Comparison of ENCODE assay signal across 23 cellular contexts in the genomic region with DNA sequence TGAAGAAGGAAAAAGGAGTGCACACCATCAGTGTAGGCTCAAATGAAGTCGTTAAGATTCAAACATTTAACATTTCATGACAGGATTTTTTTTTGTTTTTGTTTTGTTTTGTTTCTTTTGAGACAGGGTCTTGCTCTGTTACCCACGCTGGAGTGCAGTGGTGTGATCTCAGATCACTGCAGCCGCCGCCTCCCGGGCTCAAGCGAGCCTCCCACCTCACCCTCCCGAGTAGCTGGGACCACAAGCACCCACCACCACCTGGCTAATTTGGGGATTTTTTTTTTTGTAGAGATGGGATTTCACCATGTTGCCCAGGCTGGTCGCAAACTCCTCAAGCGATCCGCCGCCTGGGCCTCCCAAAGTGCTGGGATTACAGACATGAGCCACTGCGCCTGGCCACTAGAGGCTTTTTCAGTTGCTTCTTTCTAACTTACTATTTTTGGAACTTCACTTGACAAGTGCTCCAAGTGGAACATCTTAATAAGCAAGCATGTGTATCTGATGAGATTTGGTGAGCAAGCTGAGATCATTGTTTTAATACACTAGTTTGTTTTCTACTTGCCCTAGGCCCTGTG.
DNase-seq lines count a peak whose midpoint lies in the region; ATAC-seq, FAIRE-seq and TF ChIP-seq lines count a peak whose summit lies in the region.
"Had no signal": no experiment of that assay in that cellular context is flagged by ENCODE, and none has a peak within 500 bp of the region (broad histone marks: within the 10 kb centered on the region; RNA-seq: fewer than 3 reads in every experiment).

No MANE protein-coding gene starts in this region.

- H3K36me3 Mint-ChIP-seq in GM23338 (ENCODE audit: low read depth) (no peaks in the 10 kb centered on the region), astrocyte (ENCODE audit: low read depth, unreplicated experiment) (no peaks in the 10 kb centered on the region), neural progenitor cell (no peaks in the 10 kb centered on the region)
- no peaks in the 10 kb centered on the region for H3K36me3 Mint-ChIP-seq in activated T-cell treated with anti-CD3 and anti-CD28 coated beads, Interleukin-2, amount 50 U/mL, for 72 hours (ENCODE audit: insufficient read depth in 2 of 2)
- H3K36me3 Mint-ChIP-seq: CD14-positive monocyte; CD4-positive, alpha-beta memory T cell had no signal

- H3K4me1 Mint-ChIP-seq in GM23338, result no peaks in the 10 kb centered on the region
- no peaks in the 10 kb centered on the region for H3K4me1 Mint-ChIP-seq in astrocyte (ENCODE audit: low read depth, unreplicated experiment)
- H3K4me1 Mint-ChIP-seq in neural progenitor cell, result no peaks in the 10 kb centered on the region
- no peaks in the 10 kb centered on the region for H3K4me1 Mint-ChIP-seq in activated T-cell treated with anti-CD3 and anti-CD28 coated beads, Interleukin-2, amount 50 U/mL, for 72 hours (ENCODE audit: low read depth)
- H3K4me1 Mint-ChIP-seq: CD14-positive monocyte; CD4-positive, alpha-beta memory T cell had no signal

- peak; percentile 32 for DNase-seq in GM23338 (ENCODE audit: low spot score)
- DNase-seq in astrocyte (ENCODE audit: low read depth), result no peak
- DNase-seq in neural progenitor cell (ENCODE audit: low spot score), result no peak
- DNase-seq in SIG-M5 treated with dmso at 0.1 percent for 504 hours (lab: John Stamatoyannopoulos, UW; ENCODE audit: unreplicated experiment), result no peak
- no peak for DNase-seq in NCI-H748 (lab: John Stamatoyannopoulos, UW; ENCODE audit: unreplicated experiment)
- no peak for DNase-seq in activated T-cell treated with anti-CD3 and anti-CD28 coated beads, Interleukin-2, amount 50 U/mL, for 72 hours
- DNase-seq: AML-193; CD4-positive, alpha-beta memory T cell; DMS153; DMS79; GF-D8; GM23248; HFFc6; IMR-90 had no signal

- no peak overlapping the region for H2AFZ ChIP-seq in GM23338
- no peak overlapping the region for H2AFZ ChIP-seq in astrocyte (ENCODE audit: low read depth, low read length)
- no peak overlapping the region for H2AFZ ChIP-seq in neural progenitor cell (replicated peaks)
- H2AFZ ChIP-seq: GM23248 had no signal

- H3K27me3 Mint-ChIP-seq in GM23338 (ENCODE audit: insufficient read depth, low read depth, poor library complexity) (no peaks in the 10 kb centered on the region), astrocyte (ENCODE audit: low read depth, unreplicated experiment) (no peaks in the 10 kb centered on the region), neural progenitor cell (ENCODE audit: insufficient read depth, low read depth) (no peaks in the 10 kb centered on the region)
- peaks cover 9% of the 10 kb centered on the region for H3K27me3 Mint-ChIP-seq in activated T-cell treated with anti-CD3 and anti-CD28 coated beads, Interleukin-2, amount 50 U/mL, for 72 hours (ENCODE audit: low read depth)
- H3K27me3 Mint-ChIP-seq: CD4-positive, alpha-beta memory T cell had no signal

- peak; percentile 41; the same call in 1 of the 3 replicates for ATAC-seq in GM23338
- ATAC-seq in GM21529 (IDR thresholded peaks at IDR 0.05; ENCODE audit: unreplicated experiment), result no peak
- ATAC-seq in activated T-cell treated with anti-CD3 and anti-CD28 coated beads, Interleukin-2, amount 50 U/mL, for 72 hours (replicated peaks in 1 of 2), result no peak
- ATAC-seq: GM12878, HCT116, K562 had no signal

- H3K9me3 ChIP-seq in astrocyte (ENCODE audit: insufficient read depth, low read depth, low read length) (no peaks in the 10 kb centered on the region), neural progenitor cell (ENCODE audit: low read depth) (peaks cover 4% of the 10 kb centered on the region)
- H3K9me3 ChIP-seq: BLaER1 had no signal

- H3K36me3 ChIP-seq in GM23338 (ENCODE audit: insufficient read depth) (no peaks in the 10 kb centered on the region), astrocyte (ENCODE audit: insufficient read depth, low read length) (no peaks in the 10 kb centered on the region), neural progenitor cell (no peaks in the 10 kb centered on the region)
- H3K36me3 ChIP-seq: BLaER1 had no signal

- H3K27ac Mint-ChIP-seq in GM23338 (no peak overlapping the region), astrocyte (ENCODE audit: unreplicated experiment) (no peak overlapping the region), neural progenitor cell (peak overlapping the region; percentile 13)
- no peak overlapping the region for H3K27ac Mint-ChIP-seq in activated T-cell treated with anti-CD3 and anti-CD28 coated beads, Interleukin-2, amount 50 U/mL, for 72 hours
- H3K27ac Mint-ChIP-seq: CD14-positive monocyte; CD4-positive, alpha-beta memory T cell; HFFc6 had no signal

- H3K79me2 ChIP-seq in GM23338 (replicated peaks; ENCODE audit: insufficient read depth) (no peaks in the 10 kb centered on the region), astrocyte (ENCODE audit: insufficient read depth, low read length) (no peaks in the 10 kb centered on the region), neural progenitor cell (ENCODE audit: low read depth) (no peaks in the 10 kb centered on the region)

- H3K4me3 Mint-ChIP-seq in GM23338, result no peak overlapping the region
- no peak overlapping the region for H3K4me3 Mint-ChIP-seq in astrocyte (ENCODE audit: unreplicated experiment)
- no peak overlapping the region for H3K4me3 Mint-ChIP-seq in neural progenitor cell
- no peak overlapping the region for H3K4me3 Mint-ChIP-seq in activated T-cell treated with anti-CD3 and anti-CD28 coated beads, Interleukin-2, amount 50 U/mL, for 72 hours
- H3K4me3 Mint-ChIP-seq: CD14-positive monocyte; CD4-positive, alpha-beta memory T cell; HFFc6 had no signal

- no peaks in the 10 kb centered on the region for H4K20me1 ChIP-seq in GM23338 (replicated peaks; ENCODE audit: insufficient read depth)
- no peaks in the 10 kb centered on the region for H4K20me1 ChIP-seq in astrocyte (ENCODE audit: insufficient read depth, low read length)
- no peaks in the 10 kb centered on the region for H4K20me1 ChIP-seq in neural progenitor cell (ENCODE audit: low read depth)
- H4K20me1 ChIP-seq: BLaER1 had no signal

- H3K4me3 ChIP-seq in GM23338, result no peak overlapping the region
- H3K4me3 ChIP-seq in astrocyte (ENCODE audit: insufficient read depth, low read depth, low read length), result no peak overlapping the region
- H3K4me3 ChIP-seq in neural progenitor cell, result no peak overlapping the region
- H3K4me3 ChIP-seq: BLaER1, GM12878, GM23248, K562 had no signal

- H3K9me2 ChIP-seq in GM23338 (ENCODE audit: insufficient read depth), result no peaks in the 10 kb centered on the region

- no peaks in the 10 kb centered on the region for H3F3A ChIP-seq in GM23338 (replicated peaks; ENCODE audit: low read depth)
- H3F3A ChIP-seq in neural progenitor cell (ENCODE audit: low read depth), result no peaks in the 10 kb centered on the region

- H3K9ac ChIP-seq in astrocyte (ENCODE audit: low read length) (no peak overlapping the region), neural progenitor cell (no peak overlapping the region)
- H3K9ac ChIP-seq: BLaER1, GM23248 had no signal

- 0 out of 4 replicates have a peak, but pooled peaks of 1 of the 2 experiments have one; percentile 17 for TF ChIP-seq CTCF in GM23338 (conservative IDR thresholded peaks at IDR 0.05; ENCODE audit: low read depth in 2 of 2)
- TF ChIP-seq CTCF in astrocyte (IDR thresholded peaks at IDR 0.05; ENCODE audit: insufficient read depth, low read depth, low read length), result no peak
- peak; percentile 11 for TF ChIP-seq CTCF in neural progenitor cell (IDR thresholded peaks at IDR 0.05)

- H3K27me3 ChIP-seq in GM23338 (ENCODE audit: insufficient read depth) (no peaks in the 10 kb centered on the region), astrocyte (ENCODE audit: insufficient read depth, low read length) (no peaks in the 10 kb centered on the region), neural progenitor cell (no peaks in the 10 kb centered on the region)
- H3K27me3 ChIP-seq: BLaER1 had no signal

- H3K9me3 Mint-ChIP-seq in GM23338 (no peaks in the 10 kb centered on the region), astrocyte (ENCODE audit: unreplicated experiment) (no peaks in the 10 kb centered on the region), neural progenitor cell (no peaks in the 10 kb centered on the region)
- H3K9me3 Mint-ChIP-seq in activated T-cell treated with anti-CD3 and anti-CD28 coated beads, Interleukin-2, amount 50 U/mL, for 72 hours, result no peaks in the 10 kb centered on the region

- H3K4me1 ChIP-seq in GM23338 (ENCODE audit: insufficient read depth), result no peaks in the 10 kb centered on the region
- no peaks in the 10 kb centered on the region for H3K4me1 ChIP-seq in astrocyte (ENCODE audit: insufficient read depth, low read length)
- no peaks in the 10 kb centered on the region for H3K4me1 ChIP-seq in neural progenitor cell
- H3K4me1 ChIP-seq: BLaER1 had no signal

- H3K27ac ChIP-seq in GM23338 (ENCODE audit: low read depth), result no peak overlapping the region
- no peak overlapping the region for H3K27ac ChIP-seq in astrocyte (ENCODE audit: low read depth, low read length)
- no peak overlapping the region for H3K27ac ChIP-seq in neural progenitor cell
- H3K27ac ChIP-seq: BLaER1, GM23248, HL-60 had no signal

- peak; percentile 63 for FAIRE-seq in astrocyte (lab: Jason Lieb, UNC)
- FAIRE-seq: A204.1, GM12878, H54, K562 had no signal

- H3K4me2 ChIP-seq in GM23338 (no peak overlapping the region), astrocyte (ENCODE audit: low read length) (no peak overlapping the region), neural progenitor cell (no peak overlapping the region)
- H3K4me2 ChIP-seq: BLaER1 had no signal

TF ChIP-seq in GM23338, 12 proteins besides CTCF, POLR2A, EP300 and RAD21 (continues in another document):
- no peak for TF ChIP-seq NANOG (IDR thresholded peaks at IDR 0.05; ENCODE audit: borderline replicate concordance)
